ENCODE assay signal across 10 cellular contexts in genomic region chr13:44816701-44817684, GRCh38.
DNase-seq lines count a peak whose midpoint lies in the region; ATAC-seq and FAIRE-seq lines count a peak whose summit lies in the region.
"Had no signal": no experiment of that assay in that cellular context is flagged by ENCODE, and none has a peak within 500 bp of the region (broad histone marks: within the 10 kb centered on the region; RNA-seq: fewer than 3 reads in every experiment).

No MANE protein-coding gene starts in this region.

- no peak overlapping the region for H3K4me3 ChIP-seq in trophoblast cell (ENCODE audit: low read depth, low read length)

- no peak overlapping the region for H4K12ac ChIP-seq in trophoblast cell (ENCODE audit: low read depth, low read length)

- peak overlapping the region; percentile 77 for H2BK120ac ChIP-seq in trophoblast cell (ENCODE audit: insufficient read depth, low read length, poor library complexity)

- H2BK5ac ChIP-seq in trophoblast cell (ENCODE audit: low read depth, low read length, poor library complexity): peak overlapping the region; percentile 77

- no peaks in the 10 kb centered on the region for H3K27me3 ChIP-seq in trophoblast cell (ENCODE audit: insufficient read depth, low read length)

- no peak overlapping the region for H3K23ac ChIP-seq in trophoblast cell (ENCODE audit: low read length)

- H3K79me2 ChIP-seq in trophoblast cell (ENCODE audit: control insufficient read depth, insufficient read depth, low read length, poor library complexity): no peaks in the 10 kb centered on the region

- H3K9ac ChIP-seq in trophoblast cell (ENCODE audit: low read length): no peak overlapping the region

- H4K8ac ChIP-seq in trophoblast cell (ENCODE audit: low read depth, low read length): peak overlapping the region; percentile 47

- WGBS in trophoblast cell (ENCODE audit: extremely low coverage, insufficient coverage, insufficient read length): no CpG with 5 or more reads among the region's 7 CpGs

- H3K14ac ChIP-seq in trophoblast cell (ENCODE audit: low read length): peak overlapping the region; percentile 28

- H3K27ac ChIP-seq in trophoblast cell (ENCODE audit: low read depth, low read length) (peak overlapping the region; percentile 31), caudate nucleus (ENCODE audit: low read depth, low read length) (no peak overlapping the region)

- H3K36me3 ChIP-seq in trophoblast cell (ENCODE audit: control insufficient read depth in 1 of 2, insufficient read depth in 2 of 2, low read length in 2 of 2): no peaks in the 10 kb centered on the region

- no peak for FAIRE-seq in RCC 7860 (lab: Jason Lieb, UNC)

- peaks cover 31% of the 10 kb centered on the region for H3K79me1 ChIP-seq in trophoblast cell (ENCODE audit: low read length)

- H2AFZ ChIP-seq in trophoblast cell (ENCODE audit: insufficient read depth, low read length, poor library complexity): no peak overlapping the region

- no peaks in the 10 kb centered on the region for H3K9me3 ChIP-seq in trophoblast cell (ENCODE audit: insufficient read depth, low read depth, low read length)

- peak overlapping the region; percentile 63 for H2BK12ac ChIP-seq in trophoblast cell (ENCODE audit: low read length)

- DNase-seq in NCI-H146 (lab: John Stamatoyannopoulos, UW) (peak; percentile 7), NCI-H146 treated with DMSO at 0.1 percent for 48 hours (lab: John Stamatoyannopoulos, UW; ENCODE audit: unreplicated experiment) (no peak), RCC 7860 (ENCODE audit: low spot score) (peak; percentile 80), trophoblast cell (peak; percentile 98 to 100), caudate nucleus (lab: John Stamatoyannopoulos, UW) (no peak), NCI-H1105 treated with DMSO at 0.1 percent for 48 hours (lab: John Stamatoyannopoulos, UW) (no peak)
- DNase-seq: 8988T; activated CD8-positive, alpha-beta memory T cell treated with anti-CD3 and anti-CD28 coated beads, Interleukin-2, amount 50 U/mL, for 4 hours had no signal

- peak overlapping the region; percentile 32 for H3K18ac ChIP-seq in trophoblast cell (ENCODE audit: low read length)

- H2AK5ac ChIP-seq in trophoblast cell (ENCODE audit: low read length): peak overlapping the region; percentile 16

- peak overlapping the region; percentile 5 for H3K4ac ChIP-seq in trophoblast cell (ENCODE audit: low read depth, low read length)

- H4K91ac ChIP-seq in trophoblast cell (ENCODE audit: low read depth, low read length): peak overlapping the region; percentile 82

- peaks cover 27 to 35% of the 10 kb centered on the region in 2 experiments for H3K4me1 ChIP-seq in trophoblast cell (ENCODE audit: control insufficient read depth in 1 of 2, insufficient read depth in 2 of 2, low read length in 2 of 2)

- ATAC-seq in esophagus mucosa: peak; percentile 25
- ATAC-seq in GM21619 (IDR thresholded peaks at IDR 0.05; ENCODE audit: unreplicated experiment): no peak

- no peak overlapping the region for H3K4me2 ChIP-seq in trophoblast cell (ENCODE audit: low read length)

Comparison
In these comparisons a context has a peak if more than half of its experiments do, and no peak if none do; other contexts are left out.
1. DNase-seq: peak in NCI-H146 (single experiment), RCC 7860 (single experiment) and trophoblast cell (2 of 2); none in NCI-H146 treated with DMSO at 0.1 percent for 48 hours (single experiment), caudate nucleus (0 of 61) and NCI-H1105 treated with DMSO at 0.1 percent for 48 hours (single experiment).